Comparison of ENCODE assay signal across 8 cellular contexts in the genomic region with DNA sequence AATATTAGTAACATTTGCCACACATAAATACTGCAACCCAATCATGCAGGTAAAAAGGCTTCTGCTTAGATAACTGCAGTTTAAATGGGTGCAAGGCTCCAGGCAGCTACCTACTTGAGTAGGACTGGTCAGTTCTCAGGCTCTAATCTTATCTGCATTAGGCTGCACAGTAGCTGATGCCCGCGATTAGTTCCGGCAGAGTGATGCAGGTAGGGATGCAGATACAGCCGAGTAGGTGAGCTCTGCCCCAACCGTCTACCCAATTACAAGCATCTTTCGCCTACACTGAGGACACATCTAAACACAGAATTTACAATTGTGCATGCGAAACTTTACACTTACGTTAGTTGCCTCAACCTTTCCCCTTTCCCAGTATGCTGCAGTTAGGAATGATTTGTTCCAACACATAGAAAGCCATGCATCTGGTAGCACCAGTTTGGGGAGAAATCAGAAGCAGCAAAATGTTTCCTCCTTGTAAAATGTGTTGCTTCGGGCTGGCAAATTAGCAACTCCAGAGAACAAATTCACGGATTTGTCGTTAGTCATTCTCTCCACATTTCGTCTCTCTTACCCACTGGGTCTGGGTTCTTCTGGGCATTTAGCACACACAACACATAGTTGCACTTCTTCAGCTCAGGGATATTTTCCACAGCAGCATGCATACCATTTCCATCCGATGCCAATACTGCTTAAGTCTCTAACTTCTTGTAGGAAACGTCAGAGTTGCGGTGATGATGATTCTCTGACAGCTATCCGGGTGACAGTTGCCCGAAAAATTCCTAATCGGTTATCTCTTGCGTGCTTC. TPM values are rescaled to one million over a fixed set of nuclear protein-coding genes. Genes with fewer than 3 reads are reported as not detected.
A peak's percentile ranks its signal among the peaks of the same experiment; 100 is the strongest.
DNase-seq lines count a peak whose midpoint lies in the region; ATAC-seq and TF ChIP-seq lines count a peak whose summit lies in the region.

No MANE protein-coding gene starts in this region.

- H3K27me3 ChIP-seq in endocrine pancreas (ENCODE audit: control insufficient read depth, insufficient read depth, low read length), result no peaks in the 10 kb centered on the region
- peaks cover 53% of the 10 kb centered on the region for H3K27me3 ChIP-seq in neural progenitor cell

- H3F3A ChIP-seq in neural progenitor cell (ENCODE audit: low read depth), result peaks cover 10% of the 10 kb centered on the region

- ATAC-seq in GM19452 (IDR thresholded peaks at IDR 0.05; ENCODE audit: unreplicated experiment), result peak; percentile 6
- ATAC-seq in WTC11, result no peak

- TF ChIP-seq CTCF in neural progenitor cell (IDR thresholded peaks at IDR 0.05) (no peak), WTC11 (IDR thresholded peaks at IDR 0.05) (no peak)

- intact Hi-C loops in activated T-helper 1 cell treated with anti-CD3 and anti-CD28 coated beads, Interleukin-12 subunit alpha, Interleukin-12 subunit beta, Interleukin-2, Interleukin-4 antibody, amounts not matched to agents 30 ng/mL and 10 ng/mL and 1 ng/mL, durations not matched to agents 14 hours and 24 hours and 36 hours (cut with micrococcal nuclease), result no loop called here

- no peak overlapping the region for H3K9ac ChIP-seq in endocrine pancreas (ENCODE audit: control insufficient read depth, insufficient read depth, low read length)
- H3K9ac ChIP-seq in neural progenitor cell, result no peak overlapping the region

- H3K36me3 Mint-ChIP-seq in neural progenitor cell (peaks cover 21% of the 10 kb centered on the region), WTC11 (no peaks in the 10 kb centered on the region)
- H3K36me3 Mint-ChIP-seq in activated T-helper 1 cell treated with anti-CD3 and anti-CD28 coated beads, Interleukin-12 subunit alpha, Interleukin-12 subunit beta, Interleukin-2, Interleukin-4 antibody, amounts not matched to agents 30 ng/mL and 10 ng/mL and 1 ng/mL, durations not matched to agents 14 hours and 24 hours and 36 hours (ENCODE audit: low read depth), result peaks cover 1% of the 10 kb centered on the region

- H2AFZ ChIP-seq in neural progenitor cell (replicated peaks), result peak overlapping the region; percentile 45

- H3K4me3 Mint-ChIP-seq in neural progenitor cell (no peak overlapping the region), WTC11 (no peak overlapping the region)
- H3K4me3 Mint-ChIP-seq in activated T-helper 1 cell treated with anti-CD3 and anti-CD28 coated beads, Interleukin-12 subunit alpha, Interleukin-12 subunit beta, Interleukin-2, Interleukin-4 antibody, amounts not matched to agents 30 ng/mL and 10 ng/mL and 1 ng/mL, durations not matched to agents 14 hours and 24 hours and 36 hours, result no peak overlapping the region

- DNase-seq in AG20443 (ENCODE audit: low spot score) (peak; percentile 10), NCI-H345 (lab: John Stamatoyannopoulos, UW) (peak; percentile 60), neural progenitor cell (ENCODE audit: low spot score) (peak; percentile 38), WTC11 (ENCODE audit: low spot score) (no peak)
- DNase-seq in activated T-helper 1 cell treated with anti-CD3 and anti-CD28 coated beads, Interleukin-12 subunit alpha, Interleukin-12 subunit beta, Interleukin-2, Interleukin-4 antibody, amounts not matched to agents 30 ng/mL and 10 ng/mL and 1 ng/mL, durations not matched to agents 14 hours and 24 hours and 36 hours (ENCODE audit: low spot score), result no peak
- DNase-seq in activated CD4-positive, CD25-positive, alpha-beta regulatory T cell (lab: John Stamatoyannopoulos, UW), result no peak

- H3K9me3 Mint-ChIP-seq in neural progenitor cell (peaks cover 3% of the 10 kb centered on the region), WTC11 (no peaks in the 10 kb centered on the region)
- H3K9me3 Mint-ChIP-seq in activated T-helper 1 cell treated with anti-CD3 and anti-CD28 coated beads, Interleukin-12 subunit alpha, Interleukin-12 subunit beta, Interleukin-2, Interleukin-4 antibody, amounts not matched to agents 30 ng/mL and 10 ng/mL and 1 ng/mL, durations not matched to agents 14 hours and 24 hours and 36 hours, result no peaks in the 10 kb centered on the region

- no peaks in the 10 kb centered on the region for H3K4me1 ChIP-seq in endocrine pancreas (ENCODE audit: control insufficient read depth, insufficient read depth, low read length)
- peaks cover 19% of the 10 kb centered on the region for H3K4me1 ChIP-seq in neural progenitor cell

- no peaks in the 10 kb centered on the region for H4K20me1 ChIP-seq in neural progenitor cell (ENCODE audit: low read depth)

- H3K27ac Mint-ChIP-seq in neural progenitor cell (no peak overlapping the region), WTC11 (no peak overlapping the region)
- H3K27ac Mint-ChIP-seq in activated T-helper 1 cell treated with anti-CD3 and anti-CD28 coated beads, Interleukin-12 subunit alpha, Interleukin-12 subunit beta, Interleukin-2, Interleukin-4 antibody, amounts not matched to agents 30 ng/mL and 10 ng/mL and 1 ng/mL, durations not matched to agents 14 hours and 24 hours and 36 hours, result no peak overlapping the region

- POLR2A ChIA-PET in WTC11 (lab: Charles Lee), result no interaction called here

- H3K4me3 ChIP-seq in endocrine pancreas (ENCODE audit: control insufficient read depth, insufficient read depth, low read length) (peak overlapping the region; percentile 85), neural progenitor cell (peak overlapping the region; percentile 56)

- CTCF ChIA-PET in WTC11 (lab: Charles Lee), result interaction anchor here (0.7 to 1.7 kb wide), 2 partner anchors 9 to 187 kb away, joined by 3 to 11 read pairs; no protein-coding TSS in a partner anchor

- no peaks in the 10 kb centered on the region for H3K9me3 ChIP-seq in endocrine pancreas (ENCODE audit: control insufficient read depth, low read length)
- H3K9me3 ChIP-seq in neural progenitor cell (ENCODE audit: low read depth), result no peaks in the 10 kb centered on the region

- H3K79me2 ChIP-seq in neural progenitor cell (ENCODE audit: low read depth), result no peaks in the 10 kb centered on the region

- peak overlapping the region; percentile 89 for H3K4me2 ChIP-seq in neural progenitor cell

- H3K4me1 Mint-ChIP-seq in neural progenitor cell (peaks cover 23% of the 10 kb centered on the region), WTC11 (peaks cover 10% of the 10 kb centered on the region)
- H3K4me1 Mint-ChIP-seq in activated T-helper 1 cell treated with anti-CD3 and anti-CD28 coated beads, Interleukin-12 subunit alpha, Interleukin-12 subunit beta, Interleukin-2, Interleukin-4 antibody, amounts not matched to agents 30 ng/mL and 10 ng/mL and 1 ng/mL, durations not matched to agents 14 hours and 24 hours and 36 hours (ENCODE audit: low read depth), result peaks cover 6% of the 10 kb centered on the region

- H3K27me3 Mint-ChIP-seq in neural progenitor cell (ENCODE audit: insufficient read depth, low read depth) (no peaks in the 10 kb centered on the region), WTC11 (ENCODE audit: low read depth) (no peaks in the 10 kb centered on the region; the same call in 1 of the 2 replicates)
- peaks cover 22% of the 10 kb centered on the region for H3K27me3 Mint-ChIP-seq in activated T-helper 1 cell treated with anti-CD3 and anti-CD28 coated beads, Interleukin-12 subunit alpha, Interleukin-12 subunit beta, Interleukin-2, Interleukin-4 antibody, amounts not matched to agents 30 ng/mL and 10 ng/mL and 1 ng/mL, durations not matched to agents 14 hours and 24 hours and 36 hours (ENCODE audit: insufficient read depth)

- no peaks in the 10 kb centered on the region for H3K36me3 ChIP-seq in endocrine pancreas (ENCODE audit: control insufficient read depth, insufficient read depth, low read length)
- no peaks in the 10 kb centered on the region for H3K36me3 ChIP-seq in neural progenitor cell

- H3K27ac ChIP-seq in neural progenitor cell, result no peak overlapping the region

TF ChIP-seq in WTC11, 78 proteins besides CTCF, POLR2A, EP300 and RAD21 (continues in another document):
- no peak for TF ChIP-seq OVOL2 (CRISPR knock-in tag; IDR thresholded peaks at IDR 0.05; ENCODE audit: borderline replicate concordance)
- TF ChIP-seq, protein P1, sequence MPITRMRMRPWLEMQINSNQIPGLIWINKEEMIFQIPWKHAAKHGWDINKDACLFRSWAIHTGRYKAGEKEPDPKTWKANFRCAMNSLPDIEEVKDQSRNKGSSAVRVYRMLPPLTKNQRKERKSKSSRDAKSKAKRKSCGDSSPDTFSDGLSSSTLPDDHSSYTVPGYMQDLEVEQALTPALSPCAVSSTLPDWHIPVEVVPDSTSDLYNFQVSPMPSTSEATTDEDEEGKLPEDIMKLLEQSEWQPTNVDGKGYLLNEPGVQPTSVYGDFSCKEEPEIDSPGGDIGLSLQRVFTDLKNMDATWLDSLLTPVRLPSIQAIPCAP (CRISPR knock-in tag; IDR thresholded peaks at IDR 0.05), result no peak
- TF ChIP-seq NFATC4 (CRISPR knock-in tag; IDR thresholded peaks at IDR 0.05), result no peak

RNA-seq across cellular contexts. Expression of a gene that starts 0.5 kb away (rescaled TPM):
- total RNA-seq in neural progenitor cell (ENCODE audit: low replicate concordance) (0.24 and 0.40 TPM in 2 replicates), WTC11 (2021) (0.25 to 0.48 TPM (median 0.34 TPM) in 3 replicates)
- total RNA-seq in activated T-helper 1 cell treated with anti-CD3 and anti-CD28 coated beads, Interleukin-12 subunit alpha, Interleukin-12 subunit beta, Interleukin-2, Interleukin-4 antibody, amounts not matched to agents 30 ng/mL and 10 ng/mL and 1 ng/mL, durations not matched to agents 14 hours and 24 hours and 36 hours, result 0.21 and 0.27 TPM in 2 replicates

Comparison
In these comparisons a context has a peak if more than half of its experiments do, and no peak if none do; other contexts are left out.
1. DNase-seq: peak in AG20443 (single experiment), NCI-H345 (single experiment) and neural progenitor cell (single experiment); none in activated T-helper 1 cell treated with anti-CD3 and anti-CD28 coated beads, Interleukin-12 subunit alpha, Interleukin-12 subunit beta, Interleukin-2, Interleukin-4 antibody, amounts not matched to agents 30 ng/mL and 10 ng/mL and 1 ng/mL, durations not matched to agents 14 hours and 24 hours and 36 hours (single experiment), WTC11 (single experiment) and activated CD4-positive, CD25-positive, alpha-beta regulatory T cell (0 of 4).